In genomic region chr2:203572316-203572715, GRCh38 we compare ENCODE assay signal across 24 cellular contexts.
"Had no signal": no experiment of that assay in that cellular context is flagged by ENCODE, and none has a peak within 500 bp of the region (broad histone marks: within the 10 kb centered on the region; RNA-seq: fewer than 3 reads in every experiment).

No MANE protein-coding gene starts in this region.

- H3K36me3 ChIP-seq: colonic mucosa, esophagus muscularis mucosa, esophagus squamous epithelium, gastrocnemius medialis, gastroesophageal sphincter, heart left ventricle, heart right ventricle had no signal

- H3K27me3 ChIP-seq: colonic mucosa, dorsolateral prefrontal cortex, esophagus muscularis mucosa, esophagus squamous epithelium, gastrocnemius medialis, gastroesophageal sphincter, heart left ventricle, heart right ventricle had no signal

- H3K27ac ChIP-seq: colonic mucosa, coronary artery, dorsolateral prefrontal cortex, epithelial cell of prostate, esophagus muscularis mucosa, esophagus squamous epithelium, foreskin keratinocyte, gastrocnemius medialis, gastroesophageal sphincter, heart left ventricle, heart right ventricle had no signal

- H3K9me3 ChIP-seq: colonic mucosa, esophagus muscularis mucosa, esophagus squamous epithelium, gastrocnemius medialis, gastroesophageal sphincter, heart left ventricle, heart right ventricle had no signal

- H3K4me3 ChIP-seq: colonic mucosa, coronary artery, dorsolateral prefrontal cortex, esophagus muscularis mucosa, esophagus squamous epithelium, gastrocnemius medialis, gastroesophageal sphincter, heart left ventricle, heart right ventricle had no signal

- ATAC-seq: effector memory CD8-positive, alpha-beta T cell; esophagus mucosa; foreskin keratinocyte; gastrocnemius medialis; gastroesophageal sphincter; heart left ventricle; heart right ventricle had no signal

- DNase-seq: colonic mucosa; cortex of kidney; dermis blood vessel endothelial cell; dorsolateral prefrontal cortex; effector CD4-positive, alpha-beta T cell; effector CD8-positive, alpha-beta T cell; effector memory CD4-positive, alpha-beta T cell; effector memory CD8-positive, alpha-beta T cell; endodermal cell; erythroblast; esophagus squamous epithelium; foreskin fibroblast; foreskin keratinocyte; foreskin melanocyte; gastrocnemius medialis; glutamatergic neuron; head of caudate nucleus; heart left ventricle; heart right ventricle had no signal

- H3K4me1 ChIP-seq: colonic mucosa, esophagus muscularis mucosa, gastroesophageal sphincter, heart left ventricle, heart right ventricle had no signal
